1 cellular context compared by ENCODE assay signal in the genomic region with DNA sequence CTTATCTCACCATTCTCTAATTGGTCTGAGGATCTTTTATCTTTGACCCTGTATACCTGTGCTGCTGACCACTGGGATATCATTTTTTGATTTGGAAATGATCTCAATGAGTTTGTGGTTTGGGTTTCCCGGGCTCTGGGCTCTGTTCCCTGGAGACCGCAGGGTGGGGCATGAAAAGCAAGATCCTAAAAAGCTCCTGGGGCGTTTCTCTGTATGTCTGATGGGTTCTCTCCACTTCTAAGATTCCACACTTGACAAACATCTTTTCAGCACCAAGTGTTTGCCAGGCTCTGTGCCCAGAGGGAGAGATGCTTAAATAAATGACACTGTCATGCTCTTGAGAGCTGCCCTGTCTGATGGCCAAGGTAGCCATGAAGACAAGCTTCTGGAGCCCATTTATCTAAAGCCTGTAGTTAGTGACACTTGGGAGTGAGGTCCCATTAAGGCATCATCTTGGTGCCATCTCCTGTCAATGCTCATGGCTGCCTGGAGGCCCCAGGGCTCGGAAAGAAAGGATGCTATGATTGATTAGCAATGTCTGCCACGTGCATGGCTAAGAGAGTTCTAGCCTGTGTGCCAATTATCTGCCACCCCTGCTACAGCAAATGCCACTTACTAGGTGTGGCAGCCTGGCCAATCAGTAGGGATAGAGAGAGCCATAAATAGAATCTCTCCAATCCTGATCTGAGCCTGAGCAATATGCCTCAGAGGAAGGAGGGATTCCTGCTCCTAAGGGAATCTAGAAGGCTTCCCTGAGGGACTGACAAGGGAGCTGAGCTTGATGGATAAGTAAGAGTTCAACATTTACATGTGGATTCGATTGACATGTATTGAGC.
TF ChIP-seq lines count a peak whose summit lies in the region.

No MANE protein-coding gene starts in this region.

TF ChIP-seq in HEK293, 187 proteins besides CTCF, POLR2A, EP300 and RAD21:
- TF ChIP-seq ZNF16 (tag by site-specific recombination; IDR thresholded peaks at IDR 0.05; ENCODE audit: low read depth), result no peak
- TF ChIP-seq, protein P1, sequence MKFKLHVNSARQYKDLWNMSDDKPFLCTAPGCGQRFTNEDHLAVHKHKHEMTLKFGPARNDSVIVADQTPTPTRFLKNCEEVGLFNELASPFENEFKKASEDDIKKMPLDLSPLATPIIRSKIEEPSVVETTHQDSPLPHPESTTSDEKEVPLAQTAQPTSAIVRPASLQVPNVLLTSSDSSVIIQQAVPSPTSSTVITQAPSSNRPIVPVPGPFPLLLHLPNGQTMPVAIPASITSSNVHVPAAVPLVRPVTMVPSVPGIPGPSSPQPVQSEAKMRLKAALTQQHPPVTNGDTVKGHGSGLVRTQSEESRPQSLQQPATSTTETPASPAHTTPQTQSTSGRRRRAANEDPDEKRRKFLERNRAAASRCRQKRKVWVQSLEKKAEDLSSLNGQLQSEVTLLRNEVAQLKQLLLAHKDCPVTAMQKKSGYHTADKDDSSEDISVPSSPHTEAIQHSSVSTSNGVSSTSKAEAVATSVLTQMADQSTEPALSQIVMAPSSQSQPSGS (tag by site-specific recombination; IDR thresholded peaks at IDR 0.05; ENCODE audit: low read depth), result no peak
- TF ChIP-seq ZNF202 (tag by site-specific recombination; IDR thresholded peaks at IDR 0.05; ENCODE audit: borderline replicate concordance), result no peak
- no peak for TF ChIP-seq ZNF48 (tag by site-specific recombination; IDR thresholded peaks at IDR 0.05)
- TF ChIP-seq ZNF623 (tag by site-specific recombination; IDR thresholded peaks at IDR 0.05), result no peak
- peak; percentile 56; the same call in 1 of the 2 replicates for TF ChIP-seq ZNF23 (tag by site-specific recombination; IDR thresholded peaks at IDR 0.05; ENCODE audit: borderline replicate concordance)
- TF ChIP-seq ZBTB17 (tag by site-specific recombination; IDR thresholded peaks at IDR 0.05), result peak; percentile 52; the same call in 1 of the 2 replicates
- no peak for TF ChIP-seq KLF16 (tag by site-specific recombination; IDR thresholded peaks at IDR 0.05)
- TF ChIP-seq ZNF426 (tag by site-specific recombination; IDR thresholded peaks at IDR 0.05), result no peak
